21 cellular contexts compared by ENCODE assay signal in the genomic region with DNA sequence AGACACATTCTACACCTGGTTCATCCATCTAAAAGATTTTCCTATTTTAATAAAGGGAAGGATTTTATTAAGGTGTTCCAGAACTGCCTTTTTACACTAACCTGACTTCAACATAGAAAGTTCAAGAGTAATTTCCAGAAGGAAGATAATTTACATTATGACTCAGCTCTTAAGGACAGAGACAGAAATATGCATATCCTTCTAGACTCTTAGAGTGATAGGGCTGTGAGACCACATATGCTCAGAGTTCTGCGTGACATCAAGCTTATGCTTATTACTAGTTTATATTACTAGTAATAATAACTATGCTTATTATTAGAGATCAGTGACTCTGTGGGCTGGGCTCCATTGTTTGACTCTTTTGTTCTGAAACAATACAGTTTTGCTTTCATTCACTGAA.
"Had no signal": no experiment of that assay in that cellular context is flagged by ENCODE, and none has a peak within 500 bp of the region (broad histone marks: within the 10 kb centered on the region; RNA-seq: fewer than 3 reads in every experiment).

No MANE protein-coding gene starts in this region.

- H3K4me3 Mint-ChIP-seq: activated T-cell treated with anti-CD3 and anti-CD28 coated beads, Interleukin-2, amount 50 U/mL, for 72 hours; neural crest cell; T-helper 1 cell treated with Interleukin-12 subunit alpha and Interleukin-12 subunit beta and Interleukin-4 antibody, amounts not matched to agents 30 μg/mL and 1 μg/mL, for 36 hours had no signal

- H3K36me3 ChIP-seq: adrenal gland, left lung, tibial artery had no signal

- H3K27ac ChIP-seq: adrenal gland, dorsolateral prefrontal cortex, epithelial cell of prostate, foreskin keratinocyte, left lung, tibial artery had no signal

- H3K4me3 ChIP-seq: dorsolateral prefrontal cortex, left lung, tibial artery had no signal

- H3K9me3 ChIP-seq: adrenal gland, left lung, tibial artery had no signal

- H3K27ac Mint-ChIP-seq: activated T-cell treated with anti-CD3 and anti-CD28 coated beads, Interleukin-2, amount 50 U/mL, for 72 hours; T-helper 1 cell treated with Interleukin-12 subunit alpha and Interleukin-12 subunit beta and Interleukin-4 antibody, amounts not matched to agents 30 μg/mL and 1 μg/mL, for 36 hours had no signal

- ATAC-seq: activated CD4-positive, CD25-positive, alpha-beta regulatory T cell treated with anti-CD3 and anti-CD28 coated beads, Interleukin-2, amount 50 U/mL, for 24 hours; activated T-cell treated with anti-CD3 and anti-CD28 coated beads, Interleukin-2, amount 50 U/mL, for 72 hours; foreskin keratinocyte; left lung; stimulated activated naive CD8-positive, alpha-beta T cell treated with anti-CD3 and anti-CD28 coated beads, Interleukin-15, Interleukin-2, amounts not matched to agents 100 U/mL and 50 U/mL, for 24 hours had no signal

- H3K27me3 ChIP-seq: adrenal gland, foreskin keratinocyte, tibial artery had no signal

- H3K9me3 Mint-ChIP-seq: activated T-cell treated with anti-CD3 and anti-CD28 coated beads, Interleukin-2, amount 50 U/mL, for 72 hours; neural crest cell; T-helper 1 cell treated with Interleukin-12 subunit alpha and Interleukin-12 subunit beta and Interleukin-4 antibody, amounts not matched to agents 30 μg/mL and 1 μg/mL, for 36 hours had no signal

- DNase-seq: activated CD8-positive, alpha-beta memory T cell treated with anti-CD3 and anti-CD28 coated beads for 24 hours; activated CD8-positive, alpha-beta memory T cell treated with anti-CD3 and anti-CD28 coated beads, Interleukin-2, amount 50 U/mL, for 48 hours; activated effector memory CD4-positive, alpha-beta T cell treated with anti-CD3 and anti-CD28 coated beads, Interleukin-2, amount 50 U/mL, for 16 hours; activated naive CD4-positive, alpha-beta T cell treated with anti-CD3 and anti-CD28 coated beads, Interleukin-2, amount 50 U/mL, for 16 hours; activated T-cell treated with anti-CD3 and anti-CD28 coated beads, Interleukin-2, amount 50 U/mL, for 72 hours; adrenal gland; dorsolateral prefrontal cortex; foreskin keratinocyte; kidney; left lung; midbrain; retina; stimulated activated CD4-positive, alpha-beta T cell treated with anti-CD3 and anti-CD28 coated beads, Interleukin-1b, Interleukin-23, amount 100 ng/mL, for 48 hours; stimulated activated CD8-positive, alpha-beta memory T cell treated with anti-CD3 and anti-CD28 coated beads, Interleukin-4, amount 100 ng/mL, for 48 hours; stimulated activated naive CD8-positive, alpha-beta T cell treated with anti-CD3 and anti-CD28 coated beads, Interleukin-15, Interleukin-2, amounts not matched to agents 100 U/mL and 50 U/mL, for 24 hours; substantia nigra; tibial artery had no signal
